ENCODE assay signal across 14 cellular contexts in genomic region chr5:93594591-93595419, GRCh38. TPM values are rescaled to one million over a fixed set of nuclear protein-coding genes. Genes with fewer than 3 reads are reported as not detected.
DNase-seq lines count a peak whose midpoint lies in the region; ATAC-seq and TF ChIP-seq lines count a peak whose summit lies in the region.
"Had no signal": no experiment of that assay in that cellular context is flagged by ENCODE, and none has a peak within 500 bp of the region (broad histone marks: within the 10 kb centered on the region; RNA-seq: fewer than 3 reads in every experiment).

No MANE protein-coding gene starts in this region.

- H3K36me3 ChIP-seq in SK-N-SH (replicated peaks in 1 of 2; ENCODE audit: control insufficient read depth in 1 of 2, insufficient read depth in 2 of 2, low read length in 1 of 2), result peaks cover 21 to 45% of the 10 kb centered on the region in 2 experiments
- peaks cover 43% of the 10 kb centered on the region for H3K36me3 ChIP-seq in PC-3 (ENCODE audit: low read depth, low read length)
- H3K36me3 ChIP-seq in fibroblast of lung (ENCODE audit: control insufficient read depth, insufficient read depth, low read length), result peaks cover 4% of the 10 kb centered on the region
- H3K36me3 ChIP-seq: thoracic aorta, WERI-Rb-1 had no signal

- H3K79me2 ChIP-seq in SK-N-SH (ENCODE audit: insufficient read depth), result peaks cover 34% of the 10 kb centered on the region
- H3K79me2 ChIP-seq in PC-3 (ENCODE audit: low read length), result peaks cover 29% of the 10 kb centered on the region
- peaks cover 77% of the 10 kb centered on the region for H3K79me2 ChIP-seq in fibroblast of lung (ENCODE audit: control insufficient read depth, insufficient read depth, low read length)

- H3K36me3 Mint-ChIP-seq in progenitor cell of endocrine pancreas (ENCODE audit: insufficient read depth), result peaks cover 26% of the 10 kb centered on the region

- H3K27ac Mint-ChIP-seq in progenitor cell of endocrine pancreas, result peak overlapping the region; percentile 14

- intact Hi-C loops in PC-3 (cut with micrococcal nuclease), result no loop called here

- H3K4me3 Mint-ChIP-seq in progenitor cell of endocrine pancreas (ENCODE audit: low read depth), result no peak overlapping the region

- no peak for TF ChIP-seq RAD21 in SK-N-SH (IDR thresholded peaks at IDR 0.05; ENCODE audit: low read length)

- H3K27ac ChIP-seq in SK-N-SH (ENCODE audit: low read depth in 2 of 2, low read length in 1 of 2) (no peak overlapping the region; a peak in 1 of 4 replicates), PC-3 (ENCODE audit: low read length) (no peak overlapping the region), fibroblast of lung (ENCODE audit: insufficient read depth, low read length) (peak overlapping the region; percentile 57)
- H3K27ac ChIP-seq: thoracic aorta, WERI-Rb-1 had no signal

- no peak overlapping the region for H3K4me3 ChIP-seq in SK-N-SH (ENCODE audit: low read depth in 2 of 2, low read length in 1 of 2)
- H3K4me3 ChIP-seq in PC-3 (ENCODE audit: low read length), result no peak overlapping the region
- peak overlapping the region in 1 of 4 experiments; percentile 33 for H3K4me3 ChIP-seq in fibroblast of lung (replicated peaks in 1 of 4; ENCODE audit: control extremely low read depth in 1 of 4, insufficient read depth in 1 of 4, low read depth in 3 of 4, low read length in 4 of 4)
- H3K4me3 ChIP-seq: thoracic aorta had no signal

- no peaks in the 10 kb centered on the region for H3K9me2 ChIP-seq in SK-N-SH
- no peaks in the 10 kb centered on the region for H3K9me2 ChIP-seq in PC-3 (replicated peaks; ENCODE audit: low read length)

- H3K4me1 ChIP-seq in SK-N-SH (ENCODE audit: control insufficient read depth in 1 of 2, insufficient read depth in 2 of 2, low read depth in 1 of 2, low read length in 1 of 2) (peaks cover under 1 to 14% of the 10 kb centered on the region in 2 experiments; a peak in 3 of 4 replicates), PC-3 (ENCODE audit: insufficient read depth, low read length) (peaks cover 14% of the 10 kb centered on the region), fibroblast of lung (ENCODE audit: control insufficient read depth, extremely low read depth, insufficient read depth, low read length) (peaks cover 21% of the 10 kb centered on the region)

- DNase-seq in SK-N-SH, result peak; percentile 22
- no peak for DNase-seq in PC-3
- peak in 1 of 2 donors; percentile 51 for DNase-seq in fibroblast of lung (ENCODE audit: low read depth in 2 of 2)
- DNase-seq in progenitor cell of endocrine pancreas (ENCODE audit: low spot score, unreplicated experiment), result no peak
- DNase-seq in foreskin melanocyte, result no peak
- DNase-seq in GM19238 (ENCODE audit: insufficient read length, low spot score), result no peak
- DNase-seq: CD8-positive, alpha-beta memory T cell; effector CD4-positive, alpha-beta T cell; NCI-H2171; WERI-Rb-1 had no signal

- CTCF ChIA-PET in SK-N-SH (lab: Yijun Ruan, JAX) (interaction anchor here (0.9 to 1.6 kb wide), 3 partner anchors 27 to 207 kb away, joined by 3 to 7 read pairs (median 3); no protein-coding TSS in a partner anchor), PC-3 (lab: Charles Lee) (no interaction called here)

- H2AFZ ChIP-seq in SK-N-SH (ENCODE audit: low read depth) (no peak overlapping the region), PC-3 (ENCODE audit: low read length) (no peak overlapping the region), fibroblast of lung (ENCODE audit: low read length) (no peak overlapping the region)

- H3K27me3 ChIP-seq in SK-N-SH (ENCODE audit: insufficient read depth), result no peaks in the 10 kb centered on the region
- H3K27me3 ChIP-seq in PC-3 (ENCODE audit: low read length), result no peaks in the 10 kb centered on the region
- no peaks in the 10 kb centered on the region for H3K27me3 ChIP-seq in fibroblast of lung (ENCODE audit: control insufficient read depth, insufficient read depth, low read length)

- POLR2A ChIA-PET in SK-N-SH (lab: Yijun Ruan, JAX) (no interaction called here), PC-3 (lab: Charles Lee; ENCODE audit: unreplicated experiment) (no interaction called here)

- H3K9ac ChIP-seq in SK-N-SH, result no peak overlapping the region
- H3K9ac ChIP-seq in PC-3 (ENCODE audit: low read length), result no peak overlapping the region
- peak overlapping the region; percentile 25 for H3K9ac ChIP-seq in fibroblast of lung (ENCODE audit: insufficient read depth, low read length)

- H3K4me2 ChIP-seq in SK-N-SH (no peak overlapping the region), PC-3 (ENCODE audit: low read length) (no peak overlapping the region), fibroblast of lung (ENCODE audit: extremely low read depth, insufficient read depth, low read length) (peak overlapping the region; percentile 16)

- 98% methylated on average over 23 of the region's 37 CpGs for WGBS in SK-N-SH (ENCODE audit: low lambda C conversion rate)

- H3K9me3 Mint-ChIP-seq in progenitor cell of endocrine pancreas (ENCODE audit: low read depth), result no peaks in the 10 kb centered on the region

- H3K27me3 Mint-ChIP-seq in progenitor cell of endocrine pancreas, result peaks cover 76% of the 10 kb centered on the region

- no peak for TF ChIP-seq EP300 in SK-N-SH (IDR thresholded peaks at IDR 0.05; ENCODE audit: borderline replicate concordance in 1 of 2, low read depth in 1 of 2, low read length in 1 of 2)

- no peak for TF ChIP-seq CTCF in SK-N-SH (IDR thresholded peaks at IDR 0.05)
- TF ChIP-seq CTCF in PC-3 (conservative IDR thresholded peaks at IDR 0.05; ENCODE audit: low read depth, low read length), result no peak
- peak in 1 of 2 donors; percentile 19 for TF ChIP-seq CTCF in fibroblast of lung (conservative IDR thresholded peaks at IDR 0.05 in 1 of 2, IDR thresholded peaks at IDR 0.05 in 1 of 2; ENCODE audit: low read depth in 1 of 2, low read length in 2 of 2)
- TF ChIP-seq CTCF in progenitor cell of endocrine pancreas (IDR thresholded peaks at IDR 0.05; ENCODE audit: unreplicated experiment), result peak; percentile 9

- H3K4me1 Mint-ChIP-seq in progenitor cell of endocrine pancreas (ENCODE audit: low read depth), result no peaks in the 10 kb centered on the region

- ATAC-seq in SK-N-SH treated with all-trans-retinoic acid at 6 μM for 48 hours (no peak), PC-3 (peak; percentile 9; the same call in 1 of the 2 replicates), HG03354 (IDR thresholded peaks at IDR 0.05; ENCODE audit: poor library complexity, severe bottlenecking, unreplicated experiment) (no peak)

- no TSS peak for BruUV-seq in PC-3 (replicated peaks; lab: Mats Ljungman, UMichigan)

- H3K9me3 ChIP-seq in SK-N-SH (no peaks in the 10 kb centered on the region), PC-3 (ENCODE audit: low read length) (no peaks in the 10 kb centered on the region), fibroblast of lung (ENCODE audit: control insufficient read depth, insufficient read depth, low read depth, low read length) (no peaks in the 10 kb centered on the region)
- H3K9me3 ChIP-seq: thoracic aorta had no signal

- H3F3A ChIP-seq in SK-N-SH (replicated peaks; ENCODE audit: insufficient read depth) (peaks cover 2% of the 10 kb centered on the region), PC-3 (ENCODE audit: low read length, unreplicated experiment) (no peaks in the 10 kb centered on the region)

- peaks cover 4% of the 10 kb centered on the region; the same call in 1 of the 2 replicates for H4K20me1 ChIP-seq in SK-N-SH (ENCODE audit: insufficient read depth)
- H4K20me1 ChIP-seq in PC-3 (ENCODE audit: low read length), result peaks cover 20% of the 10 kb centered on the region; the same call in 1 of the 2 replicates
- H4K20me1 ChIP-seq in fibroblast of lung (ENCODE audit: control insufficient read depth, extremely low read depth, insufficient read depth, low read length), result no peaks in the 10 kb centered on the region

TF ChIP-seq in SK-N-SH, 30 proteins besides CTCF, POLR2A, EP300 and RAD21 (continues in another document):
- TF ChIP-seq TAF1 (IDR thresholded peaks at IDR 0.05; ENCODE audit: borderline replicate concordance, low read depth, low read length), result no peak
- TF ChIP-seq YY1 (IDR thresholded peaks at IDR 0.05; ENCODE audit: low read depth), result no peak
- no peak for TF ChIP-seq ELF1 (IDR thresholded peaks at IDR 0.05)
- TF ChIP-seq RFX5 (IDR thresholded peaks at IDR 0.05; ENCODE audit: low read length), result no peak
- no peak for TF ChIP-seq JUND (IDR thresholded peaks at IDR 0.05)
- TF ChIP-seq RXRA (IDR thresholded peaks at IDR 0.05; ENCODE audit: borderline replicate concordance, low read depth), result no peak
- TF ChIP-seq GATA2 (CRISPR knock-in tag; IDR thresholded peaks at IDR 0.05), result no peak
- no peak for TF ChIP-seq RCOR1 (IDR thresholded peaks at IDR 0.05; ENCODE audit: low read length)

TF ChIP-seq in SK-N-SH treated with all-trans-retinoic acid at 6 μM for 48 hours, 23 proteins besides CTCF, POLR2A, EP300 and RAD21 (continues in another document):
- TF ChIP-seq CSRNP3 (CRISPR knock-in tag; IDR thresholded peaks at IDR 0.05) (no peak), PPARA (CRISPR knock-in tag; IDR thresholded peaks at IDR 0.05; ENCODE audit: borderline replicate concordance) (no peak)

RNA-seq across cellular contexts. Expression of gene NR2F1, which starts 11.8 kb away (rescaled TPM):
- polyA plus RNA-seq in SK-N-SH (2012; rRNA removed) (40.0 and 47.1 TPM in 2 replicates), fibroblast of lung (64.4 and 90.5 TPM in 2 replicates)
- 24.5 and 41.7 TPM in 2 replicates for polyA plus RNA-seq in SK-N-SH (2012; cell fraction: cytosol; rRNA removed)
- polyA plus RNA-seq in SK-N-SH (2012; cell fraction: nucleus; rRNA removed), result 82.7 and 105 TPM in 2 replicates
- total RNA-seq in PC-3 (2014; rRNA removed) (88.4 and 118 TPM in 2 replicates), fibroblast of lung (63.7 and 90.8 TPM in 2 replicates), progenitor cell of endocrine pancreas (34.8 and 35.4 TPM in 2 replicates)
- polyA plus RNA-seq in fibroblast of lung (2012), result 94.8 and 115 TPM in 2 replicates
- 230 and 328 TPM in 2 replicates for polyA minus RNA-seq in fibroblast of lung (ENCODE audit: low replicate concordance)
- total RNA-seq: CD8-positive, alpha-beta memory T cell had no signal
- polyA plus RNA-seq: CD8-positive, alpha-beta memory T cell; keratinocyte had no signal

RNA-seq across cellular contexts. Expression of gene NR2F1-AS1, which starts 13.8 kb away (rescaled TPM):
- polyA plus RNA-seq in SK-N-SH (2012; rRNA removed) (7.4 and 8.3 TPM in 2 replicates), fibroblast of lung (22.4 and 29.6 TPM in 2 replicates)
- 9.3 and 13.1 TPM in 2 replicates for polyA plus RNA-seq in SK-N-SH (2012; cell fraction: cytosol; rRNA removed)
- 12.3 TPM in 2 replicates for polyA plus RNA-seq in SK-N-SH (2012; cell fraction: nucleus; rRNA removed)
- total RNA-seq in PC-3 (2014; rRNA removed) (24.1 and 28.8 TPM in 2 replicates), fibroblast of lung (33.6 and 44.6 TPM in 2 replicates), progenitor cell of endocrine pancreas (6.3 and 10.6 TPM in 2 replicates)
- polyA plus RNA-seq in fibroblast of lung (2012), result 28.6 and 29.3 TPM in 2 replicates
- polyA minus RNA-seq in fibroblast of lung (ENCODE audit: low replicate concordance), result 4.1 and 6.4 TPM in 2 replicates
- total RNA-seq: CD8-positive, alpha-beta memory T cell had no signal
- polyA plus RNA-seq: CD8-positive, alpha-beta memory T cell had no signal
